Comparison of ENCODE assay signal across 13 cellular contexts in the genomic region with DNA sequence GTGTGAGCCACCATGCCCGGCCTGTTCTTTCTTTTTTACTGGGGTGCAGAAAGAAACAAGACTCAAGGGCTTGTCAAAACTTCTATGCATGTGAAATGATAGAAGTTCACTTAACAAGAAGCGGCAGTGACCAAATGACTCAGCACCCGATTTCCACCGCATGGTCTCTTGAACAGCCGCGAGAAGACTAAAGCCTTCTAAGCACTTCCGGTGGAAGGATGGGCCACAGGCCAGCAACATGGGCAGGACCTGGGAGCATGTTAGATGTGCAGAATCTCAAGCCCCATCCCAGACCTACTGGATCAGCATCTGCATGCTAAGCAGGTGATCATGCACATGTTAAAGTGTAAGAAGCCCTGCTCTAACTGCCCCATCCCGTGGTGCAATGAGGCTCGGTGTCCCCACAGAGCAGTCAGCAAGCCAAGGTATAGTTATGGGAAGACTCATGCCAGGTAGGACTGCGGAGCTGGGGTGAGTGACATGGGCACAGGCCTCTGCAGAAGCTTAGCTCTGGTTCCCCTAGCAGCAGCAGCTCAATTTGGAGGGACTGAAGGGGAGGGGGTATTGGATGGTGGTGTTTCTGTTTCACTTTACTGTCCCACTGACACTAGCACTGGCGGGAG.
DNase-seq lines count a peak whose midpoint lies in the region; ATAC-seq, FAIRE-seq and TF ChIP-seq lines count a peak whose summit lies in the region.
"Had no signal": no experiment of that assay in that cellular context is flagged by ENCODE, and none has a peak within 500 bp of the region (broad histone marks: within the 10 kb centered on the region; RNA-seq: fewer than 3 reads in every experiment).

No MANE protein-coding gene starts in this region.

- H3K4me1 ChIP-seq in K562 (replicated peaks in 1 of 2; ENCODE audit: control insufficient read depth in 2 of 2, insufficient read depth in 2 of 2, low read length in 2 of 2) = peaks cover 0 to 22% of the 10 kb centered on the region in 2 experiments; a peak in 4 of 5 replicates

- in situ Hi-C loops in KBM-7 (cut with MboI; ENCODE audit: low pct_unique_long_range_greater_than_20kb, low sequenced_read_pairs) = no loop called here
- in situ Hi-C loops in K562 (cut with MboI) = no loop called here

- no TSS peak for BruUV-seq in K562 (replicated peaks; lab: Mats Ljungman, UMichigan)

- H3K9ac ChIP-seq in K562 (ENCODE audit: insufficient read depth in 1 of 2, low read depth in 2 of 2, low read length in 2 of 2) = no peak overlapping the region
- H3K9ac ChIP-seq: KMS-11 had no signal

- POLR2A ChIA-PET in K562 (lab: Yijun Ruan, JAX) = no interaction called here

- TF ChIP-seq CTCF in GM12865 (IDR thresholded peaks at IDR 0.05; ENCODE audit: insufficient read depth, low read depth, low read length, missing control alignments) = no peak
- TF ChIP-seq CTCF in K562 (IDR thresholded peaks at IDR 0.05 in 2 of 3, conservative IDR thresholded peaks at IDR 0.05 in 1 of 3; ENCODE audit: insufficient read depth in 2 of 3, low read depth in 1 of 3, low read length in 3 of 3) = no peak

- FAIRE-seq in K562 (lab: Jason Lieb, UNC) = no peak

- H3K9me3 ChIP-seq in K562 (replicated peaks; ENCODE audit: control insufficient read depth, insufficient read depth, low read depth, low read length) = no peaks in the 10 kb centered on the region

- CTCF ChIA-PET in K562 (lab: Yijun Ruan, JAX; ENCODE audit: low intra/inter-chr PET ratio) = no interaction called here

- TF ChIP-seq RAD21 in K562 (CRISPR knock-in tag; conservative IDR thresholded peaks at IDR 0.05 in 1 of 2, IDR thresholded peaks at IDR 0.05 in 1 of 2) = no peak

- WGBS in K562 (ENCODE audit: insufficient coverage, low coverage, missing lambda C conversion rate) = 32% methylated on average over 11 of the region's 11 CpGs

- ATAC-seq in GM19023 (IDR thresholded peaks at IDR 0.05; ENCODE audit: unreplicated experiment) = peak; percentile 56
- peak; percentile 63 for ATAC-seq in K562
- ATAC-seq in GM21447 (IDR thresholded peaks at IDR 0.05; ENCODE audit: unreplicated experiment) = no peak
- no peak for ATAC-seq in HG02798 (IDR thresholded peaks at IDR 0.05; ENCODE audit: poor library complexity, unreplicated experiment)
- ATAC-seq in HG03095 (IDR thresholded peaks at IDR 0.05; ENCODE audit: unreplicated experiment) = no peak
- ATAC-seq: esophagus mucosa, sciatic nerve had no signal

- peak overlapping the region; percentile 84 for H2AFZ ChIP-seq in K562 (ENCODE audit: low read depth, low read length)

- H3K79me2 ChIP-seq in K562 (ENCODE audit: control insufficient read depth, insufficient read depth, low read length) = no peaks in the 10 kb centered on the region

- DNase-seq in GM12865 (ENCODE audit: low read depth) (peak; percentile 92), KBM-7 (peak; percentile 54), K562 (ENCODE audit: extremely low read depth in 1 of 4, low spot score in 3 of 4) (peak in 2 of 4 experiments; percentile 38 to 55)
- DNase-seq: brain microvascular endothelial cell, NCI-H2227 treated with DMSO at 0.1 percent for 48 hours, SHP77 treated with DMSO at 0.1 percent for 48 hours had no signal

- H3K36me3 ChIP-seq in K562 (ENCODE audit: control insufficient read depth, insufficient read depth, low read length) = no peaks in the 10 kb centered on the region
- H3K36me3 ChIP-seq: brain microvascular endothelial cell had no signal

- H3K9me1 ChIP-seq in K562 (ENCODE audit: control insufficient read depth, insufficient read depth, low read length) = no peaks in the 10 kb centered on the region

- intact Hi-C loops in K562 (cut with micrococcal nuclease) = no loop called here

- H3K4me3 ChIP-seq in GM12865 (ENCODE audit: low read depth, low read length) = peak overlapping the region; percentile 35
- H3K4me3 ChIP-seq in K562 = no peak overlapping the region

- H3K27me3 ChIP-seq in K562 (ENCODE audit: control insufficient read depth in 2 of 2, insufficient read depth in 2 of 2, low read length in 2 of 2) = peaks cover 6 to 26% of the 10 kb centered on the region in 2 experiments; a peak in 4 of 5 replicates
- H3K27me3 ChIP-seq: brain microvascular endothelial cell had no signal

- no peak overlapping the region for H3K27ac ChIP-seq in K562 (ENCODE audit: extremely low read depth, low read depth, low read length)
- H3K27ac ChIP-seq: brain microvascular endothelial cell, KMS-11 had no signal

- no peak for TF ChIP-seq POLR2A in K562 (conservative IDR thresholded peaks at IDR 0.05)

- H3K4me2 ChIP-seq in K562 (ENCODE audit: insufficient read depth, low read length) = 0 out of 2 replicates have a peak overlapping the region, but pooled peaks have one; percentile 17
- H3K4me2 ChIP-seq: KMS-11 had no signal

- no peak for TF ChIP-seq EP300 in K562 (IDR thresholded peaks at IDR 0.05; ENCODE audit: low read length)

- no peaks in the 10 kb centered on the region for H4K20me1 ChIP-seq in K562 (replicated peaks; ENCODE audit: control insufficient read depth, insufficient read depth, low read length)

TF ChIP-seq in K562, 482 proteins besides CTCF, POLR2A, EP300 and RAD21 (continues in another document):
- TF ChIP-seq, protein P1, sequence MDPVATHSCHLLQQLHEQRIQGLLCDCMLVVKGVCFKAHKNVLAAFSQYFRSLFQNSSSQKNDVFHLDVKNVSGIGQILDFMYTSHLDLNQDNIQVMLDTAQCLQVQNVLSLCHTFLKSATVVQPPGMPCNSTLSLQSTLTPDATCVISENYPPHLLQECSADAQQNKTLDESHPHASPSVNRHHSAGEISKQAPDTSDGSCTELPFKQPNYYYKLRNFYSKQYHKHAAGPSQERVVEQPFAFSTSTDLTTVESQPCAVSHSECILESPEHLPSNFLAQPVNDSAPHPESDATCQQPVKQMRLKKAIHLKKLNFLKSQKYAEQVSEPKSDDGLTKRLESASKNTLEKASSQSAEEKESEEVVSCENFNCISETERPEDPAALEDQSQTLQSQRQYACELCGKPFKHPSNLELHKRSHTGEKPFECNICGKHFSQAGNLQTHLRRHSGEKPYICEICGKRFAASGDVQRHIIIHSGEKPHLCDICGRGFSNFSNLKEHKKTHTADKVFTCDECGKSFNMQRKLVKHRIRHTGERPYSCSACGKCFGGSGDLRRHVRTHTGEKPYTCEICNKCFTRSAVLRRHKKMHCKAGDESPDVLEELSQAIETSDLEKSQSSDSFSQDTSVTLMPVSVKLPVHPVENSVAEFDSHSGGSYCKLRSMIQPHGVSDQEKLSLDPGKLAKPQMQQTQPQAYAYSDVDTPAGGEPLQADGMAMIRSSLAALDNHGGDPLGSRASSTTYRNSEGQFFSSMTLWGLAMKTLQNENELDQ (CRISPR knock-in tag; IDR thresholded peaks at IDR 0.05; ENCODE audit: borderline replicate concordance) = no peak
- TF ChIP-seq HLTF (IDR thresholded peaks at IDR 0.05) (no peak), POLR2B (IDR thresholded peaks at IDR 0.05; ENCODE audit: low read depth, partially characterized antibody) (no peak), ZNF212 (CRISPR knock-in tag; IDR thresholded peaks at IDR 0.05) (no peak), XRCC3 (IDR thresholded peaks at IDR 0.05) (no peak), L3MBTL2 (IDR thresholded peaks at IDR 0.05) (peak; percentile 78), NR2C2 (CRISPR knock-in tag; IDR thresholded peaks at IDR 0.05) (no peak), NR2C2 (tag; IDR thresholded peaks at IDR 0.05) (peak; percentile 36; the same call in 1 of the 2 replicates), ZNF41 (CRISPR knock-in tag; conservative IDR thresholded peaks at IDR 0.05) (no peak), E2F6 (IDR thresholded peaks at IDR 0.05; ENCODE audit: borderline replicate concordance in 1 of 2, extremely low read depth in 1 of 2, insufficient read depth in 1 of 2, insufficient read length in 1 of 2, low read depth in 1 of 2, low read length in 1 of 2, poor library complexity in 1 of 2, severe bottlenecking in 1 of 2) (peak in 1 of 2 experiments; percentile 10), SRSF1 (IDR thresholded peaks at IDR 0.05; ENCODE audit: low read depth, low read length) (no peak), SIN3B (IDR thresholded peaks at IDR 0.05; ENCODE audit: low read depth) (no peak)
- TF ChIP-seq, protein P2, sequence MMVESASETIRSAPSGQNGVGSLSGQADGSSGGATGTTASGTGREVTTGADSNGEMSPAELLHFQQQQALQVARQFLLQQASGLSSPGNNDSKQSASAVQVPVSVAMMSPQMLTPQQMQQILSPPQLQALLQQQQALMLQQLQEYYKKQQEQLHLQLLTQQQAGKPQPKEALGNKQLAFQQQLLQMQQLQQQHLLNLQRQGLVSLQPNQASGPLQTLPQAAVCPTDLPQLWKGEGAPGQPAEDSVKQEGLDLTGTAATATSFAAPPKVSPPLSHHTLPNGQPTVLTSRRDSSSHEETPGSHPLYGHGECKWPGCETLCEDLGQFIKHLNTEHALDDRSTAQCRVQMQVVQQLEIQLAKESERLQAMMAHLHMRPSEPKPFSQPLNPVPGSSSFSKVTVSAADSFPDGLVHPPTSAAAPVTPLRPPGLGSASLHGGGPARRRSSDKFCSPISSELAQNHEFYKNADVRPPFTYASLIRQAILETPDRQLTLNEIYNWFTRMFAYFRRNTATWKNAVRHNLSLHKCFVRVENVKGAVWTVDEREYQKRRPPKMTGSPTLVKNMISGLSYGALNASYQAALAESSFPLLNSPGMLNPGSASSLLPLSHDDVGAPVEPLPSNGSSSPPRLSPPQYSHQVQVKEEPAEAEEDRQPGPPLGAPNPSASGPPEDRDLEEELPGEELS (CRISPR knock-in tag; IDR thresholded peaks at IDR 0.05; ENCODE audit: borderline replicate concordance) = no peak
- TF ChIP-seq, protein P3, sequence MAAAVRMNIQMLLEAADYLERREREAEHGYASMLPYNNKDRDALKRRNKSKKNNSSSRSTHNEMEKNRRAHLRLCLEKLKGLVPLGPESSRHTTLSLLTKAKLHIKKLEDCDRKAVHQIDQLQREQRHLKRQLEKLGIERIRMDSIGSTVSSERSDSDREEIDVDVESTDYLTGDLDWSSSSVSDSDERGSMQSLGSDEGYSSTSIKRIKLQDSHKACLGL (CRISPR knock-in tag; IDR thresholded peaks at IDR 0.05; ENCODE audit: borderline replicate concordance, poor library complexity, severe bottlenecking) = no peak
- TF ChIP-seq, protein P4, sequence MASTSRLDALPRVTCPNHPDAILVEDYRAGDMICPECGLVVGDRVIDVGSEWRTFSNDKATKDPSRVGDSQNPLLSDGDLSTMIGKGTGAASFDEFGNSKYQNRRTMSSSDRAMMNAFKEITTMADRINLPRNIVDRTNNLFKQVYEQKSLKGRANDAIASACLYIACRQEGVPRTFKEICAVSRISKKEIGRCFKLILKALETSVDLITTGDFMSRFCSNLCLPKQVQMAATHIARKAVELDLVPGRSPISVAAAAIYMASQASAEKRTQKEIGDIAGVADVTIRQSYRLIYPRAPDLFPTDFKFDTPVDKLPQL (IDR thresholded peaks at IDR 0.05; ENCODE audit: extremely low read depth, insufficient read length) = no peak

Comparison
In these comparisons a context has a peak if more than half of its experiments do, and no peak if none do; other contexts are left out.
1. ATAC-seq: peak in GM19023 (single experiment) and K562 (single experiment); none in GM21447 (single experiment), HG02798 (single experiment) and HG03095 (single experiment).